ENCODE assay signal across 14 cellular contexts in the genomic region with DNA sequence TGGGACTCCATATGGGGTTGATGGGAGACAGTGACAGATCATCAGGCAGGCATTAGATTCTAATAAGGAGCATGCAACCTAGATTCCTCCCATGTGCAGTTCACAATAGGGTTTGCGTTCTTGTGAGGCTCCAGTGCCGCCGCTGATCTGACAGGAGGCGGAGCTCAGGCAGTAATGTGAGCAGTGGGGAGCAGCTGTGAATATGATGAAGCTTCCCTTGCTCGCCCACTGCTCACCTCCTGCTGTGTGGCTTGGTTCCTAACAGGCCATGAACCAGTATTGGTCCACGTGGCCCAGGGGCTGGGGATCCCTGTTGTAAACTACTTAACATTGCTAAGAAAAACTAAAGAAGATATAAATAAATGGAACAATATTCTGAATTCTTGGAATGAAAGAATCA.
DNase-seq lines count a peak whose midpoint lies in the region; TF ChIP-seq lines count a peak whose summit lies in the region.
"Had no signal": no experiment of that assay in that cellular context is flagged by ENCODE, and none has a peak within 500 bp of the region (broad histone marks: within the 10 kb centered on the region; RNA-seq: fewer than 3 reads in every experiment).

No MANE protein-coding gene starts in this region.

- intact Hi-C loops in activated CD4-positive, alpha-beta memory T cell treated with anti-CD3 and anti-CD28 coated beads for 36 hours (cut with micrococcal nuclease), result no loop called here
- intact Hi-C loops in thyroid gland (cut with DNase I), result no loop called here

- H3K4me3 Mint-ChIP-seq in activated CD4-positive, alpha-beta memory T cell treated with anti-CD3 and anti-CD28 coated beads for 36 hours, result no peak overlapping the region
- H3K4me3 Mint-ChIP-seq: activated naive CD4-positive, alpha-beta T cell treated with anti-CD3 and anti-CD28 coated beads for 36 hours had no signal

- no peak overlapping the region for H3K4me3 ChIP-seq in thyroid gland (replicated peaks in 1 of 3)
- H3K4me3 ChIP-seq: coronary artery, left lung, pancreas had no signal

- POLR2A ChIA-PET in activated CD4-positive, alpha-beta memory T cell treated with anti-CD3 and anti-CD28 coated beads for 36 hours (lab: Charles Lee), result no interaction called here

- no peak overlapping the region for H3K27ac ChIP-seq in thyroid gland
- H3K27ac ChIP-seq: coronary artery, left lung, pancreas had no signal

- H3K27me3 Mint-ChIP-seq in activated CD4-positive, alpha-beta memory T cell treated with anti-CD3 and anti-CD28 coated beads for 36 hours, result peaks cover 1% of the 10 kb centered on the region

- H3K27ac Mint-ChIP-seq in activated CD4-positive, alpha-beta memory T cell treated with anti-CD3 and anti-CD28 coated beads for 36 hours, result no peak overlapping the region
- H3K27ac Mint-ChIP-seq: activated naive CD4-positive, alpha-beta T cell treated with anti-CD3 and anti-CD28 coated beads for 36 hours had no signal

- H3K27me3 ChIP-seq in thyroid gland, result no peaks in the 10 kb centered on the region
- H3K27me3 ChIP-seq: left lung, pancreas had no signal

- CTCF ChIA-PET in activated CD4-positive, alpha-beta memory T cell treated with anti-CD3 and anti-CD28 coated beads for 36 hours (lab: Charles Lee), result no interaction called here

- TF ChIP-seq POLR2A in thyroid gland (IDR thresholded peaks at IDR 0.05), result no peak

- peak; percentile 89 for DNase-seq in LHCN-M2 (ENCODE audit: low read depth)
- peak; percentile 46 for DNase-seq in NCI-H510A (lab: John Stamatoyannopoulos, UW)
- DNase-seq in ecto neural progenitor cell (ENCODE audit: low spot score), result peak; percentile 72
- peak; percentile 38 for DNase-seq in pons (ENCODE audit: low spot score)
- DNase-seq in activated CD4-positive, alpha-beta memory T cell treated with anti-CD3 and anti-CD28 coated beads for 36 hours, result no peak
- DNase-seq in ACHN, result no peak
- no peak for DNase-seq in thyroid gland
- no peak for DNase-seq in KBM-7
- DNase-seq: activated naive CD4-positive, alpha-beta T cell treated with anti-CD3 and anti-CD28 coated beads for 36 hours; Calu3; left lung; pancreas; T-helper 1 cell had no signal

- in situ Hi-C loops in ACHN (cut with HindIII; ENCODE audit: low pct_ligation_motif_present, low pct_unique_long_range_greater_than_20kb, low sequenced_read_pairs), result no loop called here
- in situ Hi-C loops in KBM-7 (cut with MboI; ENCODE audit: low pct_unique_long_range_greater_than_20kb, low sequenced_read_pairs), result no loop called here

- H3K36me3 ChIP-seq in thyroid gland, result no peaks in the 10 kb centered on the region
- H3K36me3 ChIP-seq: left lung, pancreas had no signal

- H3K9me3 ChIP-seq in thyroid gland, result no peaks in the 10 kb centered on the region
- H3K9me3 ChIP-seq: left lung, pancreas had no signal

- H3K4me1 Mint-ChIP-seq in activated CD4-positive, alpha-beta memory T cell treated with anti-CD3 and anti-CD28 coated beads for 36 hours (ENCODE audit: low read depth), result no peaks in the 10 kb centered on the region

- H3K36me3 Mint-ChIP-seq in activated CD4-positive, alpha-beta memory T cell treated with anti-CD3 and anti-CD28 coated beads for 36 hours, result no peaks in the 10 kb centered on the region

- no peak for TF ChIP-seq CTCF in thyroid gland (IDR thresholded peaks at IDR 0.05)

- WGBS in thyroid gland, 2 donors, result 60 to 64% methylated on average over 6 of the region's 6 CpGs

- H3K4me1 ChIP-seq in thyroid gland, result peaks cover 0 to 24% of the 10 kb centered on the region in 2 donors
- H3K4me1 ChIP-seq: pancreas had no signal

- H3K9me3 Mint-ChIP-seq in activated CD4-positive, alpha-beta memory T cell treated with anti-CD3 and anti-CD28 coated beads for 36 hours, result no peaks in the 10 kb centered on the region
- H3K9me3 Mint-ChIP-seq: activated naive CD4-positive, alpha-beta T cell treated with anti-CD3 and anti-CD28 coated beads for 36 hours had no signal

Comparison
In these comparisons a context has a peak if more than half of its experiments do, and no peak if none do; other contexts are left out.
1. DNase-seq: peak in LHCN-M2 (single experiment), NCI-H510A (single experiment), ecto neural progenitor cell (single experiment) and pons (single experiment); none in activated CD4-positive, alpha-beta memory T cell treated with anti-CD3 and anti-CD28 coated beads for 36 hours (single experiment), ACHN (single experiment), thyroid gland (0 of 2) and KBM-7 (single experiment).